ENCODE assay signal across 16 cellular contexts in the genomic region with DNA sequence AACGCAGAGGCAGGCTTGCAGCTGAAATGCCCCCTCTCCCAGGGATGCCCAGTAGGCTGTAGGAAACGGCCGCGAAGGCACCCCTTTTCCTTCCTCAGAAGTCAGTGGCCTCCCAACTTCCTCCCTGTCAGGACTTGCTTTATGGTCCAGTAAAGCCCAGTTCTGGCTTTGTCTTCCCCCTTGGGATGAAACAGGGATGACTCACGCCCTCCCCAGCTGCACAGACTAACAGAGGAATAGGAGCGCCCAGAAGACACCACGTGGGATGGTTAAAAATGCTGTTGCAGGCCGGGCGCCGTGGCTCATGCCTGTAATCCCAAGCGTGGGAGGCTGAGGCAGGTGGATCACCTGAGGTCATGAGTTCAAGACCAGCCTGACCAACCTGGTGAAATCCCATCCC. TPM values are rescaled to one million over a fixed set of nuclear protein-coding genes. Genes with fewer than 3 reads are reported as not detected.
DNase-seq lines count a peak whose midpoint lies in the region; ATAC-seq, FAIRE-seq and TF ChIP-seq lines count a peak whose summit lies in the region.
"Had no signal": no experiment of that assay in that cellular context is flagged by ENCODE, and none has a peak within 500 bp of the region (broad histone marks: within the 10 kb centered on the region; RNA-seq: fewer than 3 reads in every experiment).

No MANE protein-coding gene starts in this region.

- DNase-seq in A172 (ENCODE audit: low spot score) (peak; percentile 96), HTR-8/SVneo (ENCODE audit: insufficient read length, low spot score) (peak; percentile 76), astrocyte of the spinal cord (ENCODE audit: low read depth, low spot score) (peak; percentile 49), right cardiac atrium (peak; percentile 65 to 71 (median 68)), DMS114 treated with DMSO at 0.1 percent for 48 hours (lab: John Stamatoyannopoulos, UW; ENCODE audit: unreplicated experiment) (no peak), NCI-H187 treated with DMSO at 0.1 percent for 48 hours (lab: John Stamatoyannopoulos, UW) (no peak)
- DNase-seq: GDM1; naive B cell; NCI-H1105; stimulated activated CD4-positive, alpha-beta T cell treated with anti-CD3 and anti-CD28 coated beads, Interleukin-15, amount 100 ng/mL, for 24 hours; stomach had no signal

- peak; percentile 90 for ATAC-seq in right cardiac atrium
- ATAC-seq in HG02970 (IDR thresholded peaks at IDR 0.05; ENCODE audit: low FRiP score, unreplicated experiment) = no peak
- ATAC-seq in GM21423 (IDR thresholded peaks at IDR 0.05; ENCODE audit: unreplicated experiment) = no peak

- in situ Hi-C loops in astrocyte of the spinal cord (cut with HindIII; ENCODE audit: low sequenced_read_pairs) = no loop called here

- TF ChIP-seq CTCF in astrocyte of the spinal cord (IDR thresholded peaks at IDR 0.05; ENCODE audit: low read depth, low read length) = no peak

- intact Hi-C loops in right cardiac atrium (cut with DNase I) = no loop called here

- H3K9me3 ChIP-seq in right cardiac atrium (ENCODE audit: control insufficient read depth, low read length) = no peaks in the 10 kb centered on the region
- H3K9me3 ChIP-seq: stomach had no signal

- no peak for FAIRE-seq in HTR-8/SVneo (lab: Jason Lieb, UNC)
- FAIRE-seq: H1 had no signal

- 54% methylated on average over 11 of the region's 11 CpGs for WGBS in right cardiac atrium

- no peak overlapping the region for H3K27ac ChIP-seq in right cardiac atrium (ENCODE audit: low read length)
- H3K27ac ChIP-seq: stomach had no signal

- no peak overlapping the region for H3K4me3 ChIP-seq in astrocyte of the spinal cord (ENCODE audit: low read depth, low read length)
- H3K4me3 ChIP-seq in right cardiac atrium (ENCODE audit: low read length) = no peak overlapping the region
- H3K4me3 ChIP-seq: stomach had no signal

- no peaks in the 10 kb centered on the region for H3K4me1 ChIP-seq in right cardiac atrium (ENCODE audit: control insufficient read depth, insufficient read depth, low read length)
- H3K4me1 ChIP-seq: stomach had no signal

- no peaks in the 10 kb centered on the region for H3K27me3 ChIP-seq in right cardiac atrium (ENCODE audit: control insufficient read depth, insufficient read depth)

RNA-seq across cellular contexts. Expression of a gene that starts 6.9 kb away (rescaled TPM):
- total RNA-seq in A172 (2014; rRNA removed; shearing (Covaris generic)) = 0.62 and 0.69 TPM in 2 replicates
- 1 to 10 TPM in 1 of 4 donors, under 1 TPM in 3; 0.17 to 1.0 (median 0.29) TPM for total RNA-seq in right cardiac atrium
- polyA plus RNA-seq in right cardiac atrium = 0.14 TPM
- total RNA-seq: A673, chondrocyte had no signal

Comparison
In these comparisons a context has a peak if more than half of its experiments do, and no peak if none do; other contexts are left out.
1. DNase-seq: peak in A172 (single experiment), HTR-8/SVneo (single experiment), astrocyte of the spinal cord (single experiment) and right cardiac atrium (3 of 3); none in DMS114 treated with DMSO at 0.1 percent for 48 hours (single experiment) and NCI-H187 treated with DMSO at 0.1 percent for 48 hours (single experiment).
2. ATAC-seq: peak in right cardiac atrium (2 of 2); none in HG02970 (single experiment) and GM21423 (single experiment).